8 cellular contexts compared by ENCODE assay signal in the genomic region with DNA sequence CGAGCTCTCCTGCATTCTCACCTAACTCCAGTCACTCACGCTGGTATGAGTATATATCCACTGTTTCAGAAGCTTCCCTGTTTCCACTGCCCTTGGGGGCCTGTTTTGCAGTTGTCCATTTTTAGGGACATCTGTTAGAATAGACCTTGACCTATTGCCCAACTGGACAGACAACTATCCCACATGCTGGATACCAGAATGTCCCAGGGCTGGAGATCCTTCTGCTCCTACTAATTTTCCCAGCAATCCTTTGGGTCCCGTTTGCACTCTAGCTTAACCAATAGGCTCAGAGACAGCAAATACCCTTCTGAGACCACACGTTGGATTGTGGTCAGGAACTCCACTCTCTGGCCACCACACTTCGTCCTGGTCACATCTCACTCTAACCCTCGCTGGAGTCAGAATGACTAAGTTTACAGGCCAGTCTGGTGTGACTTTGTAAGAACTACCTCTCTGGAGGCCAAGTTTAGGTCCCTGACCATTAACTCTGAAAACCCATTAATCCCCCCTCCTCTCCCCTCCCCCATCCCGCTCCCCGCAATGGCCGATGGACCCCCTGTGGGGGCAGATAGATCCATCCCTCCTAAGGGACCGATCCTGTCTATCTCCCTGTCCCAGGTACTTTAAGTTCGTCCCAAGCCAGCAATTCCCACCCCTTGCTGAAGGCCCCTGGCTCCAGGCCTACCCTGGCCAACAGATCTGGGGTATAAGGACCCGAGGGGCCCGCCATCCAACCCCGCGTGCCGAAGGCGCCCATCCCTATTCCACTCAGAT. TPM values are rescaled to one million over a fixed set of nuclear protein-coding genes. Genes with fewer than 3 reads are reported as not detected.
DNase-seq lines count a peak whose midpoint lies in the region; ATAC-seq lines count a peak whose summit lies in the region.

No MANE protein-coding gene starts in this region.

- peak in 1 of 2 donors; percentile 2 for ATAC-seq in naive thymus-derived CD8-positive, alpha-beta T cell
- no peak for ATAC-seq in GM21515 (IDR thresholded peaks at IDR 0.05; ENCODE audit: unreplicated experiment)

- H3K36me3 Mint-ChIP-seq in naive thymus-derived CD8-positive, alpha-beta T cell: no peaks in the 10 kb centered on the region

- H3K36me3 ChIP-seq in endocrine pancreas (ENCODE audit: control insufficient read depth, insufficient read depth, low read length): no peaks in the 10 kb centered on the region

- H3K4me1 Mint-ChIP-seq in naive thymus-derived CD8-positive, alpha-beta T cell: peaks cover 21 to 32% (median 31%) of the 10 kb centered on the region in 4 donors

- no peaks in the 10 kb centered on the region for H3K27me3 Mint-ChIP-seq in naive thymus-derived CD8-positive, alpha-beta T cell

- DNase-seq in NCI-H446 (lab: John Stamatoyannopoulos, UW) (peak; percentile 41 to 55), NCI-H446 treated with DMSO at 0.1 percent for 48 hours (lab: John Stamatoyannopoulos, UW) (no peak), RPMI7951 (ENCODE audit: low read depth) (peak; percentile 73), D341Med (ENCODE audit: low spot score) (no peak), putamen (ENCODE audit: low spot score) (no peak)
- peak in 1 of 10 donors; percentile 19 for DNase-seq in naive thymus-derived CD8-positive, alpha-beta T cell

- no peaks in the 10 kb centered on the region for H3K9me3 Mint-ChIP-seq in naive thymus-derived CD8-positive, alpha-beta T cell

- peak overlapping the region; percentile 75 to 96 (median 86) for H3K27ac Mint-ChIP-seq in naive thymus-derived CD8-positive, alpha-beta T cell

- no peaks in the 10 kb centered on the region for H3K4me1 ChIP-seq in endocrine pancreas (ENCODE audit: control insufficient read depth, insufficient read depth, low read length)

- no peak overlapping the region for H3K4me3 ChIP-seq in endocrine pancreas (ENCODE audit: control insufficient read depth, insufficient read depth, low read length)

- no peaks in the 10 kb centered on the region for H3K27me3 ChIP-seq in endocrine pancreas (ENCODE audit: control insufficient read depth, insufficient read depth, low read length)

- H3K9ac ChIP-seq in endocrine pancreas (ENCODE audit: control insufficient read depth, insufficient read depth, low read length): peak overlapping the region; percentile 33

- no peaks in the 10 kb centered on the region for H3K9me3 ChIP-seq in endocrine pancreas (ENCODE audit: control insufficient read depth, low read length)

- H3K4me3 Mint-ChIP-seq in naive thymus-derived CD8-positive, alpha-beta T cell: peak overlapping the region; percentile 81 to 95 (median 86)

- POLR2A ChIA-PET in naive thymus-derived CD8-positive, alpha-beta T cell (lab: Charles Lee): interaction anchor here (0.5 to 7.5 kb wide), 12 partner anchors 7 to 287 kb away, joined by 3 to 151 read pairs (median 14); a partner anchor contains a TSS

RNA-seq across cellular contexts. Expression of a gene that starts 35.5 kb away (rescaled TPM):
- total RNA-seq in RPMI7951 (2014; rRNA removed; shearing (Covaris generic)): 38.2 and 38.3 TPM in 2 replicates
- 10 to 100 TPM; 54.5 to 62.2 TPM for total RNA-seq in naive thymus-derived CD8-positive, alpha-beta T cell
- 100 to 1,000 TPM in 1 of 3 donors, 10 to 100 TPM in 2; 82.2 to 112 (median 83.9) TPM for polyA plus RNA-seq in naive thymus-derived CD8-positive, alpha-beta T cell

Comparison
In these comparisons a context has a peak if more than half of its experiments do, and no peak if none do; other contexts are left out.
1. DNase-seq: peak in NCI-H446 (2 of 2) and RPMI7951 (single experiment); none in NCI-H446 treated with DMSO at 0.1 percent for 48 hours (single experiment), D341Med (single experiment) and putamen (single experiment).